Comparison of ENCODE assay signal across 14 cellular contexts in the genomic region with DNA sequence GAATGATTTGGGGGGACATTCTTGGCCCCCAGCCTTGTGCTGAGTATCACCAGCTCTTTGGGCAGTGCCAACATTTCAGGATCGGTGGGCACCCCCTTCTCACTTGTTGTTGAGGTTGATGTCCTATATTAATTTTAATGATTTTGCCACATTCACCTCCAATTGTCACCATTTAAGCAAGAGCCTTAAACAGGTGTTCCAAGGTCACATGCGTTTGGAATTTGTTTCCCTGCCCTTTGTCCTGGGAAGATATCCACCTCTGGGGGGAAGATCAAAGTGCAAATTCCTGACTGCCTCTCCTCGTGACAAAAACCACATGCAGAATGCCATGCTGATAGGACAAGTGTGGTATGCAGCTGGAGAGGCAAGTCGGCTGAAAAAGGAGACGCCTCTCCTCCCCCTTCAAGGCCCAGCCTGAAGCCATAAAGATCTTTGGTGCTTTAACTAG.
DNase-seq lines count a peak whose midpoint lies in the region.
"Had no signal": no experiment of that assay in that cellular context is flagged by ENCODE, and none has a peak within 500 bp of the region (broad histone marks: within the 10 kb centered on the region; RNA-seq: fewer than 3 reads in every experiment).

No MANE protein-coding gene starts in this region.

- peak overlapping the region; percentile 39 for H3K4me3 Mint-ChIP-seq in activated CD4-positive, alpha-beta T cell treated with anti-CD3 and anti-CD28 coated beads, Interleukin-2, amount 10 ng/mL, durations not matched to agents 24 days and 14 days
- H3K4me3 Mint-ChIP-seq: naive B cell had no signal

- no peak overlapping the region for H3K27ac Mint-ChIP-seq in activated CD4-positive, alpha-beta T cell treated with anti-CD3 and anti-CD28 coated beads, Interleukin-2, amount 10 ng/mL, durations not matched to agents 24 days and 14 days
- H3K27ac Mint-ChIP-seq: naive B cell had no signal

- no peaks in the 10 kb centered on the region for H3K27me3 Mint-ChIP-seq in activated CD4-positive, alpha-beta T cell treated with anti-CD3 and anti-CD28 coated beads, Interleukin-2, amount 10 ng/mL, durations not matched to agents 24 days and 14 days

- H3K36me3 ChIP-seq in H7 (replicated peaks; ENCODE audit: control insufficient read depth, insufficient read depth, low read length) = no peaks in the 10 kb centered on the region
- H3K36me3 ChIP-seq: uterus had no signal

- H3K4me3 ChIP-seq in H7 (ENCODE audit: insufficient read depth, low read depth, low read length) = no peak overlapping the region
- H3K4me3 ChIP-seq: A549, uterus had no signal

- peaks cover 25% of the 10 kb centered on the region for H3K4me1 Mint-ChIP-seq in activated CD4-positive, alpha-beta T cell treated with anti-CD3 and anti-CD28 coated beads, Interleukin-2, amount 10 ng/mL, durations not matched to agents 24 days and 14 days
- H3K4me1 Mint-ChIP-seq: naive B cell had no signal

- peaks cover 6% of the 10 kb centered on the region; the same call in 1 of the 2 replicates for H3K27me3 ChIP-seq in H7 (ENCODE audit: control insufficient read depth, insufficient read depth, low read length)
- H3K27me3 ChIP-seq: uterus had no signal

- peaks cover 1% of the 10 kb centered on the region for H3K36me3 Mint-ChIP-seq in activated CD4-positive, alpha-beta T cell treated with anti-CD3 and anti-CD28 coated beads, Interleukin-2, amount 10 ng/mL, durations not matched to agents 24 days and 14 days (ENCODE audit: low read depth)

- intact Hi-C loops in activated CD4-positive, alpha-beta T cell treated with anti-CD3 and anti-CD28 coated beads, Interleukin-2, amount 10 ng/mL, durations not matched to agents 24 days and 14 days (cut with micrococcal nuclease) = loop anchor here (5.0 kb wide), 1 partner anchor 127 kb away; no protein-coding TSS in a partner anchor
- intact Hi-C loops in posterior vena cava (cut with DNase I) = no loop called here

- DNase-seq in activated CD4-positive, alpha-beta T cell treated with anti-CD3 and anti-CD28 coated beads, Interleukin-2, amount 10 ng/mL, durations not matched to agents 24 days and 14 days = no peak
- DNase-seq in activated CD4-positive, alpha-beta T cell treated with anti-CD3 and anti-CD28 coated beads for 4 hours = no peak
- DNase-seq in RPMI7951 (ENCODE audit: low read depth) (peak; percentile 28), iPS DF 19.7 (ENCODE audit: low read depth, low spot score) (peak; percentile 48), posterior vena cava (ENCODE audit: low spot score) (peak; percentile 12), H7 (no peak), SK-N-DZ (ENCODE audit: low spot score) (no peak), DMS153 treated with DMSO at 0.1 percent for 48 hours (lab: John Stamatoyannopoulos, UW; ENCODE audit: unreplicated experiment) (no peak)
- DNase-seq: Calu3; naive B cell; NCI-H2171; stimulated activated CD4-positive, alpha-beta T cell treated with anti-CD3 and anti-CD28 coated beads, Interleukin-12 subunit alpha, Interleukin-12 subunit beta, amount 100 ng/mL, for 4 hours; uterus had no signal

- H3K9me3 Mint-ChIP-seq in activated CD4-positive, alpha-beta T cell treated with anti-CD3 and anti-CD28 coated beads, Interleukin-2, amount 10 ng/mL, durations not matched to agents 24 days and 14 days = peaks cover 10% of the 10 kb centered on the region

Comparison
In these comparisons a context has a peak if more than half of its experiments do, and no peak if none do; other contexts are left out.
1. DNase-seq: peak in RPMI7951 (single experiment), iPS DF 19.7 (single experiment) and posterior vena cava (single experiment); none in activated CD4-positive, alpha-beta T cell treated with anti-CD3 and anti-CD28 coated beads, Interleukin-2, amount 10 ng/mL, durations not matched to agents 24 days and 14 days (single experiment), activated CD4-positive, alpha-beta T cell treated with anti-CD3 and anti-CD28 coated beads for 4 hours (0 of 2), H7 (single experiment), SK-N-DZ (single experiment) and DMS153 treated with DMSO at 0.1 percent for 48 hours (single experiment).